8 cellular contexts compared by ENCODE assay signal in the genomic region with DNA sequence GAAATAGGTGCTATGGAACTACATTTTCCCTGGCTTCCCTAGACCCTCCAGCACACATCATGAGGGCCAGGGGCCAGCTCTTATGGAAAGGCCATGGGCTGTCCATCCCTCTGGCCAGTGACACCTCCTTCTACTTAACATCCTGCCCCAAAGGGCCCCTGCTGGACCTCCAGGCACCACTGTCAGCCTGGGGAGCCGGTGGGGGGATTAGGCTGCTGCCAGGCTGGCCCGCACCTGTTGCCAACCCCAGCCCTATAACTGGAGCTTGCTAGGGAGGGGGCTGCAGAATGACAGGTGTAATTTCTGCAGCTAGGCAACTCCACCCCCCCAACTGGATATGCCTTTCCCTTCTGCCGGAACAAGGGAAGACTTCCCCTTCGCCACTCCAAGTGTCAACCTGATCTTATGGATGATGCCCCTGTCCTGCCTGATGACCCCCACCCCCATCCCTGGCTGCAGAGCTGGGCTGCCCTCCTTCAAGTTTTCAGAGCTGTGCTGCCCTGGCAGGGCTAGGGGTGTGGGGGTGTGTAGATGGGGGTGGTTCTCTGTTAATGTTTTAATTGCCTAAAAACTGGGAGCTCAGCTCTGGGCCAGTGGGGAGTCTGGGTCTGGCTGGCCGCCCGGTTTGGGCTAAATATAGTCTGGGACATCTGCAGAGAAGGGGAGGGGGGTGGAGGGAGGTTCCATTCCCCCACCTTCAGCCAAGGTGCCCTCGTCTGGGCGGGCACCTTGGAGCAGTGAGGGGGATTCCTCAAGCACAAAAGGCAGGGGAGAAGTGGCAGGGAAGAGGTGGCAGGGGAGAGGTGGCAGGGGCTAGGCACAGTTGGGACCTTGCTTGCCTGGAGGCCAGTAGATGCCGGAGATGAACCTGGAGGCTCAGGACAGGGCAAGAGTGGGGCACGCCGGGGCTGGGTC. TPM values are rescaled to one million over a fixed set of nuclear protein-coding genes. Genes with fewer than 3 reads are reported as not detected.
A peak's percentile ranks its signal among the peaks of the same experiment; 100 is the strongest.
DNase-seq lines count a peak whose midpoint lies in the region; ATAC-seq and TF ChIP-seq lines count a peak whose summit lies in the region.

No MANE protein-coding gene starts in this region.

- H3K9ac ChIP-seq in rectal smooth muscle tissue (ENCODE audit: low read length), result peak overlapping the region; percentile 42

- ATAC-seq in HG03439 (IDR thresholded peaks at IDR 0.05; ENCODE audit: unreplicated experiment), result no peak
- ATAC-seq in GM18520 (IDR thresholded peaks at IDR 0.05; ENCODE audit: unreplicated experiment), result no peak
- ATAC-seq in WTC11, result no peak

- H3K9me3 ChIP-seq in esophagus (ENCODE audit: control insufficient read depth in 2 of 2, insufficient read depth in 1 of 2, low read depth in 1 of 2, low read length in 1 of 2), result no peaks in the 10 kb centered on the region

- H3K27me3 Mint-ChIP-seq in WTC11 (ENCODE audit: low read depth), result peaks cover 13% of the 10 kb centered on the region

- H3K27ac ChIP-seq in RWPE1 (peak overlapping the region; percentile 99), esophagus (ENCODE audit: low read depth in 2 of 2, low read length in 1 of 2) (peak overlapping the region; percentile 79 to 90), rectal smooth muscle tissue (ENCODE audit: low read depth, low read length) (peak overlapping the region; percentile 83)

- H3K9me3 Mint-ChIP-seq in WTC11, result no peaks in the 10 kb centered on the region

- no peak overlapping the region for H3K4me3 Mint-ChIP-seq in WTC11

- peaks cover 0 to 2% of the 10 kb centered on the region in 2 donors for H3K36me3 ChIP-seq in esophagus (ENCODE audit: control insufficient read depth in 2 of 2, insufficient read depth in 2 of 2, low read length in 1 of 2)
- H3K36me3 ChIP-seq in rectal smooth muscle tissue (ENCODE audit: control insufficient read depth, insufficient read depth, low read length), result no peaks in the 10 kb centered on the region

- peaks cover 59% of the 10 kb centered on the region for H3K4me1 Mint-ChIP-seq in WTC11

- POLR2A ChIA-PET in RWPE1 (lab: Yijun Ruan, JAX; ENCODE audit: low non-redundant PET) (no interaction called here), WTC11 (lab: Charles Lee) (no interaction called here)

- 28 to 31% methylated on average over 11 of the region's 11 CpGs for WGBS in esophagus, 2 donors

- no peaks in the 10 kb centered on the region for H3K36me3 Mint-ChIP-seq in WTC11

- no peak overlapping the region for H3K27ac Mint-ChIP-seq in WTC11

- H3K27me3 ChIP-seq in esophagus (ENCODE audit: control insufficient read depth in 1 of 2, insufficient read depth in 2 of 2, low read length in 2 of 2), result no peaks in the 10 kb centered on the region
- no peaks in the 10 kb centered on the region for H3K27me3 ChIP-seq in rectal smooth muscle tissue (ENCODE audit: control insufficient read depth, insufficient read depth, low read length)

- H3K4me1 ChIP-seq in esophagus (ENCODE audit: control insufficient read depth in 2 of 2, insufficient read depth in 2 of 2, low read length in 1 of 2) (peaks cover 18 to 62% of the 10 kb centered on the region in 2 donors), rectal smooth muscle tissue (ENCODE audit: control insufficient read depth, insufficient read depth, low read length) (peaks cover 54% of the 10 kb centered on the region)

- CTCF ChIA-PET in RWPE1 (lab: Yijun Ruan, JAX) (interaction anchor here (0.6 to 1.0 kb wide), 3 partner anchors 33 to 1137 kb away, joined by 3 to 4 read pairs (median 3); no protein-coding TSS in a partner anchor), WTC11 (lab: Charles Lee) (interaction anchor here (3.4 kb wide), 1 partner anchor 33 kb away, joined by 15 read pairs; no protein-coding TSS in a partner anchor)

- DNase-seq in GM12864 (ENCODE audit: low read depth), result no peak
- DNase-seq in RWPE1 (ENCODE audit: low spot score), result no peak
- DNase-seq in kidney glomerular epithelial cell (lab: John Stamatoyannopoulos, UW), result no peak
- no peak for DNase-seq in WTC11 (ENCODE audit: low spot score)

- H3K4me3 ChIP-seq in GM12864 (ENCODE audit: low read depth, low read length), result peak overlapping the region; percentile 82
- peak overlapping the region; percentile 20 to 37 for H3K4me3 ChIP-seq in esophagus (ENCODE audit: low read depth in 1 of 2, low read length in 2 of 2)
- H3K4me3 ChIP-seq in rectal smooth muscle tissue (ENCODE audit: low read length), result peak overlapping the region; percentile 72

- no peak for TF ChIP-seq CTCF in GM12864 (IDR thresholded peaks at IDR 0.05; ENCODE audit: low read depth, low read length, missing control alignments)
- no peak for TF ChIP-seq CTCF in RWPE1 (conservative IDR thresholded peaks at IDR 0.05; ENCODE audit: low read depth)
- TF ChIP-seq CTCF in WTC11 (IDR thresholded peaks at IDR 0.05), result no peak

TF ChIP-seq in WTC11, 78 proteins besides CTCF, POLR2A, EP300 and RAD21:
- no peak for TF ChIP-seq ZNF138 (CRISPR knock-in tag; conservative IDR thresholded peaks at IDR 0.05)
- TF ChIP-seq KAT7 (CRISPR knock-in tag; IDR thresholded peaks at IDR 0.05; ENCODE audit: borderline replicate concordance), result no peak
- TF ChIP-seq ZNF232 (CRISPR knock-in tag; IDR thresholded peaks at IDR 0.05), result no peak
- TF ChIP-seq, protein P1, sequence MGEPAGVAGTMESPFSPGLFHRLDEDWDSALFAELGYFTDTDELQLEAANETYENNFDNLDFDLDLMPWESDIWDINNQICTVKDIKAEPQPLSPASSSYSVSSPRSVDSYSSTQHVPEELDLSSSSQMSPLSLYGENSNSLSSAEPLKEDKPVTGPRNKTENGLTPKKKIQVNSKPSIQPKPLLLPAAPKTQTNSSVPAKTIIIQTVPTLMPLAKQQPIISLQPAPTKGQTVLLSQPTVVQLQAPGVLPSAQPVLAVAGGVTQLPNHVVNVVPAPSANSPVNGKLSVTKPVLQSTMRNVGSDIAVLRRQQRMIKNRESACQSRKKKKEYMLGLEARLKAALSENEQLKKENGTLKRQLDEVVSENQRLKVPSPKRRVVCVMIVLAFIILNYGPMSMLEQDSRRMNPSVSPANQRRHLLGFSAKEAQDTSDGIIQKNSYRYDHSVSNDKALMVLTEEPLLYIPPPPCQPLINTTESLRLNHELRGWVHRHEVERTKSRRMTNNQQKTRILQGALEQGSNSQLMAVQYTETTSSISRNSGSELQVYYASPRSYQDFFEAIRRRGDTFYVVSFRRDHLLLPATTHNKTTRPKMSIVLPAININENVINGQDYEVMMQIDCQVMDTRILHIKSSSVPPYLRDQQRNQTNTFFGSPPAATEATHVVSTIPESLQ (CRISPR knock-in tag; IDR thresholded peaks at IDR 0.05), result no peak
- TF ChIP-seq CREM (CRISPR knock-in tag; IDR thresholded peaks at IDR 0.05), result no peak
- TF ChIP-seq, protein P2, sequence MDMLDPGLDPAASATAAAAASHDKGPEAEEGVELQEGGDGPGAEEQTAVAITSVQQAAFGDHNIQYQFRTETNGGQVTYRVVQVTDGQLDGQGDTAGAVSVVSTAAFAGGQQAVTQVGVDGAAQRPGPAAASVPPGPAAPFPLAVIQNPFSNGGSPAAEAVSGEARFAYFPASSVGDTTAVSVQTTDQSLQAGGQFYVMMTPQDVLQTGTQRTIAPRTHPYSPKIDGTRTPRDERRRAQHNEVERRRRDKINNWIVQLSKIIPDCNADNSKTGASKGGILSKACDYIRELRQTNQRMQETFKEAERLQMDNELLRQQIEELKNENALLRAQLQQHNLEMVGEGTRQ (CRISPR knock-in tag; IDR thresholded peaks at IDR 0.05), result no peak
- TF ChIP-seq ZBTB21 (CRISPR knock-in tag; IDR thresholded peaks at IDR 0.05; ENCODE audit: borderline replicate concordance), result no peak
- no peak for TF ChIP-seq FOXP4 (CRISPR knock-in tag; IDR thresholded peaks at IDR 0.05)

RNA-seq across cellular contexts. Expression of gene RARA, which starts 12.8 kb away (rescaled TPM):
- polyA plus RNA-seq in esophagus, result 1 to 10 TPM; 5.2 to 6.6 TPM
- 14.3 to 20.7 TPM (median 15.8 TPM) in 3 replicates for total RNA-seq in WTC11 (2021)

RNA-seq across cellular contexts. Expression of gene CDC6, which starts 34.1 kb away (rescaled TPM):
- 1 to 10 TPM; 5.1 to 7.5 TPM for polyA plus RNA-seq in esophagus
- 85.9 to 125 TPM (median 87.9 TPM) in 3 replicates for total RNA-seq in WTC11 (2021)

RNA-seq across cellular contexts. Expression of gene GJD3, which starts 42.8 kb away (rescaled TPM):
- polyA plus RNA-seq in esophagus, result 1 to 10 TPM in 1 of 2 donors, under 1 TPM in 1; 0.68 to 1.0 TPM
- total RNA-seq in WTC11 (2021), result 1.4 to 2.3 TPM (median 2.0 TPM) in 3 replicates

Comparison
In these comparisons a context has a peak if more than half of its experiments do, and no peak if none do; other contexts are left out.
1. H3K4me3 ChIP-seq: peak in every context shown above with its lines; median percentile 82 in GM12864; 72 in rectal smooth muscle tissue; 28 in esophagus.